ENCODE assay signal across 23 cellular contexts in the genomic region with DNA sequence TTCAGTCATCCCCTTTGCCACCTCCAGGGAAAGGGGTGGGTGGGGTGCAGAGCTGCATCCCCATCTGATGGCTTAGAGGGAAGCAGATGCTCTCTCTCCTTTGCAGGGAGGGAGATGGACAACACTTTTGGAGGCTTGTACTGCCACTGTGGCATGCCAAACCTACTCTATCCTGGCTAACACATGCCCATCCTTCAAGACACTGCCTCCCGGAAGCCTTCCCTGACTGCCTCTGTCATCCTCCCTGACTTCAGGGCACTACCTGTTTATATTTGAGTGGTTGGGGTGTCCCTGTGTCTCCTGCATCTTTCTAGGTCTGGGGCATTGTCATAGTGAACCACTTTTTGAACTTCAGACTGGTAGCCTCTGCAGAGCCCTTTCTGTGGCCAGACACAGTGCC.
"Had no signal": no experiment of that assay in that cellular context is flagged by ENCODE, and none has a peak within 500 bp of the region (broad histone marks: within the 10 kb centered on the region; RNA-seq: fewer than 3 reads in every experiment).

No MANE protein-coding gene starts in this region.

- H3K36me3 ChIP-seq: colonic mucosa, ovary, right lobe of liver had no signal

- H3K27ac ChIP-seq: colonic mucosa, dorsolateral prefrontal cortex, right lobe of liver had no signal

- H3K27me3 ChIP-seq: colonic mucosa, ovary, right lobe of liver, testis, transverse colon had no signal

- H3K4me3 ChIP-seq: colonic mucosa, dorsolateral prefrontal cortex, right lobe of liver, testis, transverse colon had no signal

- H3K4me1 ChIP-seq: colonic mucosa, right lobe of liver, testis had no signal

- H3K9me3 ChIP-seq: colonic mucosa, ovary, testis had no signal

- DNase-seq: activated CD4-positive, alpha-beta T cell treated with anti-CD3 and anti-CD28 coated beads for 1 hour; activated CD4-positive, alpha-beta T cell treated with anti-CD3 and anti-CD28 coated beads, Interleukin-2, amount 50 U/mL, for 1 hour; activated CD8-positive, alpha-beta memory T cell treated with anti-CD3 and anti-CD28 coated beads, Interleukin-2, amount 10 ng/mL, durations not matched to agents 7 days and 5 days; activated CD8-positive, alpha-beta T cell treated with anti-CD3 and anti-CD28 coated beads, Interleukin-2, amount 10 ng/mL, durations not matched to agents 7 days and 5 days; activated naive CD4-positive, alpha-beta T cell; activated T-cell treated with anti-CD3 and anti-CD28 coated beads for 4 hours; activated T-cell treated with anti-CD3 and anti-CD28 coated beads, Interleukin-2, amount 50 U/mL, for 72 hours; anterior cingulate cortex; colonic mucosa; dorsolateral prefrontal cortex; effector memory CD4-positive, alpha-beta T cell; midbrain; naive thymus-derived CD4-positive, alpha-beta T cell; ovary; right lobe of liver; stimulated activated CD4-positive, alpha-beta T cell treated with anti-CD3 and anti-CD28 coated beads, Interleukin-12 subunit alpha, Interleukin-12 subunit beta, amount 100 ng/mL, for 4 hours; stimulated activated CD4-positive, alpha-beta T cell treated with anti-CD3 and anti-CD28 coated beads, Interleukin-4, amount 100 ng/mL, for 1 hour; stimulated activated naive CD8-positive, alpha-beta T cell treated with anti-CD3 and anti-CD28 coated beads, Interleukin-15, Interleukin-2, amounts not matched to agents 100 U/mL and 50 U/mL, for 24 hours; T-helper 17 cell; T1000; testis; transverse colon had no signal

- ATAC-seq: activated CD8-positive, alpha-beta memory T cell treated with anti-CD3 and anti-CD28 coated beads, Interleukin-2, amount 10 ng/mL, durations not matched to agents 7 days and 5 days; activated CD8-positive, alpha-beta T cell treated with anti-CD3 and anti-CD28 coated beads, Interleukin-2, amount 10 ng/mL, durations not matched to agents 7 days and 5 days; activated naive CD4-positive, alpha-beta T cell treated with anti-CD3 and anti-CD28 coated beads, Interleukin-2, amount 50 U/mL, for 72 hours; activated T-cell treated with anti-CD3 and anti-CD28 coated beads, Interleukin-2, amount 50 U/mL, for 72 hours; naive thymus-derived CD4-positive, alpha-beta T cell; right lobe of liver; stimulated activated naive CD8-positive, alpha-beta T cell treated with anti-CD3 and anti-CD28 coated beads, Interleukin-15, Interleukin-2, amounts not matched to agents 100 U/mL and 50 U/mL, for 24 hours; T-helper 17 cell had no signal
